In the genomic region with DNA sequence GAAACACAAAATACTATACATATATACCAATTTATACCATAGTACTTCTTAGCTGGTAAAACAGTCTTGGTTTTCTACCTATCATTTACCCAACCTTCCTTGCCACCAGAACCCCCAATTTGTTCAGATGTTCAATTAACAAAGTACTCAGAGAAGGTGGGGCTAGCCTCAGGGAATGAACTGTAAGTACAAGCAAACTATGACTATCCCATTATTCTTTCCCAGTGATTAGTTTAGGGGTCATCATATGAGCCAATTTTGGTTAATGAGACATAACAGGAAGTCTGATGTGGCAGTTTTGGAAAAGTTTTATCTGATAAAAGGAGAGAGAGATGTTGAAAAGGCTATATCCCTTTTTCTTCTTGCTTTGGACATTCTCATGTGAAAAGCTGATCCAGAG, we compare ENCODE assay signal across 22 cellular contexts.
DNase-seq lines count a peak whose midpoint lies in the region; ATAC-seq and TF ChIP-seq lines count a peak whose summit lies in the region.
"Had no signal": no experiment of that assay in that cellular context is flagged by ENCODE, and none has a peak within 500 bp of the region (broad histone marks: within the 10 kb centered on the region; RNA-seq: fewer than 3 reads in every experiment).

No MANE protein-coding gene starts in this region.

- H3K4me3 ChIP-seq in SK-N-SH (ENCODE audit: low read depth in 2 of 2, low read length in 1 of 2) (no peak overlapping the region), PC-3 (ENCODE audit: low read length) (peak overlapping the region; percentile 1; the same call in 1 of the 2 replicates), fibroblast of mammary gland (ENCODE audit: control insufficient read depth, low read depth, low read length) (no peak overlapping the region), dorsolateral prefrontal cortex (no peak overlapping the region)
- H3K4me3 ChIP-seq: GM12878, HAP-1, MG63 had no signal

- H3K27me3 Mint-ChIP-seq in activated CD8-positive, alpha-beta memory T cell treated with anti-CD3 and anti-CD28 coated beads, Interleukin-2, amount 10 ng/mL, durations not matched to agents 7 days and 5 days: no peaks in the 10 kb centered on the region

- H4K20me1 ChIP-seq in SK-N-SH (ENCODE audit: insufficient read depth) (no peaks in the 10 kb centered on the region), PC-3 (ENCODE audit: low read length) (no peaks in the 10 kb centered on the region)

- peaks cover 0 to 6% of the 10 kb centered on the region in 2 experiments; a peak in 2 of 4 replicates for H3K4me1 ChIP-seq in SK-N-SH (ENCODE audit: control insufficient read depth in 1 of 2, insufficient read depth in 2 of 2, low read depth in 1 of 2, low read length in 1 of 2)
- peaks cover 23% of the 10 kb centered on the region for H3K4me1 ChIP-seq in PC-3 (ENCODE audit: insufficient read depth, low read length)
- H3K4me1 ChIP-seq: HAP-1 had no signal

- peak overlapping the region in 1 of 2 experiments; percentile 8; a peak in 1 of 4 replicates for H3K27ac ChIP-seq in SK-N-SH (ENCODE audit: low read depth in 2 of 2, low read length in 1 of 2)
- peak overlapping the region; percentile 82 for H3K27ac ChIP-seq in PC-3 (ENCODE audit: low read length)
- no peak overlapping the region for H3K27ac ChIP-seq in dorsolateral prefrontal cortex
- H3K27ac ChIP-seq: 22Rv1 had no signal

- no peaks in the 10 kb centered on the region for H3K36me3 Mint-ChIP-seq in activated CD8-positive, alpha-beta memory T cell treated with anti-CD3 and anti-CD28 coated beads, Interleukin-2, amount 10 ng/mL, durations not matched to agents 7 days and 5 days

- H3K9me3 ChIP-seq in SK-N-SH (no peaks in the 10 kb centered on the region), PC-3 (ENCODE audit: low read length) (no peaks in the 10 kb centered on the region)
- H3K9me3 ChIP-seq: HAP-1, MG63 had no signal

- no peaks in the 10 kb centered on the region for H3F3A ChIP-seq in SK-N-SH (replicated peaks; ENCODE audit: insufficient read depth)
- H3F3A ChIP-seq in PC-3 (ENCODE audit: low read length, unreplicated experiment): peaks cover 5% of the 10 kb centered on the region

- H3K9me2 ChIP-seq in SK-N-SH: no peaks in the 10 kb centered on the region
- no peaks in the 10 kb centered on the region for H3K9me2 ChIP-seq in PC-3 (replicated peaks; ENCODE audit: low read length)

- intact Hi-C loops in PC-3 (cut with micrococcal nuclease): no loop called here
- intact Hi-C loops in dorsolateral prefrontal cortex (cut with DNase I): no loop called here

- H3K79me2 ChIP-seq in SK-N-SH (ENCODE audit: insufficient read depth): no peaks in the 10 kb centered on the region
- no peaks in the 10 kb centered on the region for H3K79me2 ChIP-seq in PC-3 (ENCODE audit: low read length)

- TF ChIP-seq RAD21 in SK-N-SH (IDR thresholded peaks at IDR 0.05; ENCODE audit: low read length): no peak

- POLR2A ChIA-PET in SK-N-SH (lab: Yijun Ruan, JAX) (no interaction called here), PC-3 (lab: Charles Lee; ENCODE audit: unreplicated experiment) (no interaction called here)

- no peak overlapping the region for H3K4me3 Mint-ChIP-seq in activated CD8-positive, alpha-beta memory T cell treated with anti-CD3 and anti-CD28 coated beads, Interleukin-2, amount 10 ng/mL, durations not matched to agents 7 days and 5 days

- H3K27ac Mint-ChIP-seq in activated CD8-positive, alpha-beta memory T cell treated with anti-CD3 and anti-CD28 coated beads, Interleukin-2, amount 10 ng/mL, durations not matched to agents 7 days and 5 days: no peak overlapping the region

- TF ChIP-seq CTCF in SK-N-SH (IDR thresholded peaks at IDR 0.05) (no peak), PC-3 (conservative IDR thresholded peaks at IDR 0.05; ENCODE audit: low read depth, low read length) (no peak), fibroblast of mammary gland (conservative IDR thresholded peaks at IDR 0.05; ENCODE audit: control insufficient read depth, insufficient read depth, low read depth, low read length) (no peak), dorsolateral prefrontal cortex (IDR thresholded peaks at IDR 0.05 in 54 of 56, conservative IDR thresholded peaks at IDR 0.05 in 2 of 56; ENCODE audit: low read depth in 1 of 56, partially characterized antibody in 56 of 56) (no peak)

- H3K27me3 ChIP-seq in SK-N-SH (ENCODE audit: insufficient read depth) (no peaks in the 10 kb centered on the region), PC-3 (ENCODE audit: low read length) (no peaks in the 10 kb centered on the region), dorsolateral prefrontal cortex (no peaks in the 10 kb centered on the region)
- H3K27me3 ChIP-seq: MG63 had no signal

- ATAC-seq in SK-N-SH treated with all-trans-retinoic acid at 6 μM for 48 hours (no peak), PC-3 (peak; percentile 62)
- ATAC-seq in activated CD8-positive, alpha-beta memory T cell treated with anti-CD3 and anti-CD28 coated beads, Interleukin-2, amount 10 ng/mL, durations not matched to agents 7 days and 5 days: no peak
- ATAC-seq: GM12878 had no signal

- no TSS peak for BruUV-seq in PC-3 (replicated peaks; lab: Mats Ljungman, UMichigan)

- H3K4me2 ChIP-seq in SK-N-SH (no peak overlapping the region), PC-3 (ENCODE audit: low read length) (peak overlapping the region; percentile 25)

- H3K9ac ChIP-seq in SK-N-SH (no peak overlapping the region), PC-3 (ENCODE audit: low read length) (peak overlapping the region; percentile 28; the same call in 1 of the 2 replicates)

- H3K36me3 ChIP-seq in SK-N-SH (replicated peaks in 1 of 2; ENCODE audit: control insufficient read depth in 1 of 2, insufficient read depth in 2 of 2, low read length in 1 of 2): no peaks in the 10 kb centered on the region
- H3K36me3 ChIP-seq in PC-3 (ENCODE audit: low read depth, low read length): no peaks in the 10 kb centered on the region
- H3K36me3 ChIP-seq: HAP-1, MG63 had no signal

- H3K9me3 Mint-ChIP-seq in activated CD8-positive, alpha-beta memory T cell treated with anti-CD3 and anti-CD28 coated beads, Interleukin-2, amount 10 ng/mL, durations not matched to agents 7 days and 5 days (ENCODE audit: low read depth): no peaks in the 10 kb centered on the region

- DNase-seq in SK-N-SH (no peak), PC-3 (peak; percentile 60), fibroblast of mammary gland (ENCODE audit: low read depth) (peak; percentile 40), ureter (ENCODE audit: low spot score) (no peak), dorsolateral prefrontal cortex (no peak), GM19238 (ENCODE audit: insufficient read length, low spot score) (no peak)
- DNase-seq in activated CD8-positive, alpha-beta memory T cell treated with anti-CD3 and anti-CD28 coated beads, Interleukin-2, amount 10 ng/mL, durations not matched to agents 7 days and 5 days: no peak
- DNase-seq: C1 segment of cervical spinal cord; DMS 273 treated with DMSO at 0.1 percent for 48 hours; KBM-7; MG63; NCI-H1092 treated with DMSO at 0.1 percent for 48 hours; NCI-H1694; NCI-H2107; NCI-H345; NCI-H526 treated with DMSO at 0.1 percent for 48 hours; NK-92 treated with Interleukin-12 subunit alpha and Interleukin-12 subunit beta, amount 100 ng/mL, for 24 hours; SHP77 had no signal

- CTCF ChIA-PET in SK-N-SH (lab: Yijun Ruan, JAX) (no interaction called here), PC-3 (lab: Charles Lee) (no interaction called here)
- CTCF ChIA-PET in activated CD8-positive, alpha-beta memory T cell treated with anti-CD3 and anti-CD28 coated beads, Interleukin-2, amount 10 ng/mL, durations not matched to agents 7 days and 5 days (lab: Charles Lee): no interaction called here

- no peaks in the 10 kb centered on the region for H3K4me1 Mint-ChIP-seq in activated CD8-positive, alpha-beta memory T cell treated with anti-CD3 and anti-CD28 coated beads, Interleukin-2, amount 10 ng/mL, durations not matched to agents 7 days and 5 days

- no peak for TF ChIP-seq EP300 in SK-N-SH (IDR thresholded peaks at IDR 0.05; ENCODE audit: borderline replicate concordance in 1 of 2, low read depth in 1 of 2, low read length in 1 of 2)

- H2AFZ ChIP-seq in SK-N-SH (ENCODE audit: low read depth): peak overlapping the region; percentile 1; the same call in 1 of the 2 replicates
- H2AFZ ChIP-seq in PC-3 (ENCODE audit: low read length): no peak overlapping the region

TF ChIP-seq in SK-N-SH, 30 proteins besides CTCF, POLR2A, EP300 and RAD21 (continues in another document):
- no peak for TF ChIP-seq FOXM1 (IDR thresholded peaks at IDR 0.05; ENCODE audit: low read depth)

TF ChIP-seq in SK-N-SH treated with all-trans-retinoic acid at 6 μM for 48 hours, 23 proteins besides CTCF, POLR2A, EP300 and RAD21:
- no peak for TF ChIP-seq BACH2 (CRISPR knock-in tag; IDR thresholded peaks at IDR 0.05; ENCODE audit: borderline replicate concordance)
- no peak for TF ChIP-seq ESRRG (CRISPR knock-in tag; IDR thresholded peaks at IDR 0.05)
- no peak for TF ChIP-seq ZC3H10 (CRISPR knock-in tag; IDR thresholded peaks at IDR 0.05)
TF ChIP-seq in SK-N-SH treated with all-trans-retinoic acid at 6 μM for 48 hours: peak in this region for 0.

Comparison
In these comparisons a context has a peak if more than half of its experiments do, and no peak if none do; other contexts are left out.
1. DNase-seq: peak in PC-3 (single experiment) and fibroblast of mammary gland (single experiment); none in SK-N-SH (single experiment), ureter (single experiment), dorsolateral prefrontal cortex (0 of 10), activated CD8-positive, alpha-beta memory T cell treated with anti-CD3 and anti-CD28 coated beads, Interleukin-2, amount 10 ng/mL, durations not matched to agents 7 days and 5 days (single experiment) and GM19238 (single experiment).